Comparison of ENCODE assay signal across 11 cellular contexts in genomic region chr1:211939876-211940468, GRCh38.
DNase-seq lines count a peak whose midpoint lies in the region; ATAC-seq, FAIRE-seq and TF ChIP-seq lines count a peak whose summit lies in the region.
"Had no signal": no experiment of that assay in that cellular context is flagged by ENCODE, and none has a peak within 500 bp of the region (broad histone marks: within the 10 kb centered on the region; RNA-seq: fewer than 3 reads in every experiment).

No MANE protein-coding gene starts in this region.

- TF ChIP-seq RAD21 in K562 (CRISPR knock-in tag; conservative IDR thresholded peaks at IDR 0.05 in 1 of 2, IDR thresholded peaks at IDR 0.05 in 1 of 2), result no peak

- no peak overlapping the region for H2AFZ ChIP-seq in K562 (ENCODE audit: low read depth, low read length)
- H2AFZ ChIP-seq: PC-9 had no signal

- no peak overlapping the region for H3K4me3 ChIP-seq in K562
- H3K4me3 ChIP-seq in Caco-2 (ENCODE audit: low read depth, low read length), result no peak overlapping the region
- H3K4me3 ChIP-seq in aorta (ENCODE audit: low read length in 2 of 2), result no peak overlapping the region
- H3K4me3 ChIP-seq: PC-9 had no signal

- WGBS in K562 (ENCODE audit: insufficient coverage, low coverage, missing lambda C conversion rate), result 78% methylated on average over 3 of the region's 3 CpGs
- 84 to 90% methylated on average over 3 of the region's 3 CpGs for WGBS in aorta, 2 donors

- TF ChIP-seq CTCF in GM10266 (IDR thresholded peaks at IDR 0.05; ENCODE audit: control insufficient read depth, insufficient read depth, low read depth, missing control alignments) (no peak), K562 (IDR thresholded peaks at IDR 0.05 in 2 of 3, conservative IDR thresholded peaks at IDR 0.05 in 1 of 3; ENCODE audit: insufficient read depth in 2 of 3, low read depth in 1 of 3, low read length in 3 of 3) (no peak), Caco-2 (IDR thresholded peaks at IDR 0.05; ENCODE audit: insufficient read depth in 1 of 2, low read depth in 1 of 2, low read length in 1 of 2, severe bottlenecking in 1 of 2, unreplicated experiment in 1 of 2) (no peak)

- no peaks in the 10 kb centered on the region; a peak in 1 of 5 replicates for H3K4me1 ChIP-seq in K562 (replicated peaks in 1 of 2; ENCODE audit: control insufficient read depth in 2 of 2, insufficient read depth in 2 of 2, low read length in 2 of 2)
- H3K4me1 ChIP-seq in Caco-2, result no peaks in the 10 kb centered on the region
- peaks cover 0 to 2% of the 10 kb centered on the region in 2 donors for H3K4me1 ChIP-seq in aorta (ENCODE audit: control insufficient read depth in 1 of 2, insufficient read depth in 2 of 2, low read length in 2 of 2)

- H3K36me3 ChIP-seq in K562 (ENCODE audit: control insufficient read depth, insufficient read depth, low read length), result peaks cover 32% of the 10 kb centered on the region; the same call in 2 of the 3 replicates
- H3K36me3 ChIP-seq in Caco-2 (ENCODE audit: control insufficient read depth, insufficient read depth, low read length), result no peaks in the 10 kb centered on the region
- peaks cover 0 to 3% of the 10 kb centered on the region in 2 donors for H3K36me3 ChIP-seq in aorta (ENCODE audit: control insufficient read depth in 1 of 2, insufficient read depth in 2 of 2, low read length in 1 of 2)

- POLR2A ChIA-PET in K562 (lab: Yijun Ruan, JAX), result interaction anchor here (0.6 to 2.3 kb wide), 4 partner anchors 9 to 20 kb away, joined by 3 to 10 read pairs (median 4); no protein-coding TSS in a partner anchor
- POLR2A ChIA-PET in Caco-2 (lab: Charles Lee), result no interaction called here

- intact Hi-C loops in K562 (cut with micrococcal nuclease) (no loop called here), Caco-2 (cut with micrococcal nuclease; ENCODE audit: unreplicated experiment) (no loop called here), aorta (cut with DNase I) (no loop called here)

- no peak for TF ChIP-seq POLR2A in K562 (conservative IDR thresholded peaks at IDR 0.05)

- FAIRE-seq in K562 (lab: Jason Lieb, UNC), result no peak
- FAIRE-seq: colon had no signal

- H3K79me2 ChIP-seq in K562 (ENCODE audit: control insufficient read depth, insufficient read depth, low read length), result no peaks in the 10 kb centered on the region

- no peaks in the 10 kb centered on the region for H3K27me3 Mint-ChIP-seq in Caco-2 (ENCODE audit: insufficient read depth, unreplicated experiment)

- peaks cover 11% of the 10 kb centered on the region for H3K36me3 Mint-ChIP-seq in Caco-2 (ENCODE audit: insufficient read depth, unreplicated experiment)

- no TSS peak for BruUV-seq in K562 (replicated peaks; lab: Mats Ljungman, UMichigan)
- no TSS peak for BruUV-seq in Caco-2 (replicated peaks; lab: Mats Ljungman, UMichigan)

- no peak overlapping the region for H3K27ac Mint-ChIP-seq in Caco-2 (ENCODE audit: unreplicated experiment)

- peak; percentile 59 for DNase-seq in GM10266 (ENCODE audit: extremely low spot score)
- DNase-seq in K562 (ENCODE audit: extremely low read depth in 1 of 4, low spot score in 3 of 4), result no peak
- DNase-seq in Caco-2, result no peak
- DNase-seq in cortex of kidney (lab: John Stamatoyannopoulos, UW), result no peak
- no peak for DNase-seq in aorta
- DNase-seq in glomerular visceral epithelial cell (ENCODE audit: extremely low spot score), result no peak
- DNase-seq: PC-9 had no signal

- in situ Hi-C loops in K562 (cut with MboI), result no loop called here

- H3K9me1 ChIP-seq in K562 (ENCODE audit: control insufficient read depth, insufficient read depth, low read length), result no peaks in the 10 kb centered on the region

- no peak overlapping the region for H3K4me3 Mint-ChIP-seq in Caco-2 (ENCODE audit: unreplicated experiment)
- H3K4me3 Mint-ChIP-seq: neural crest cell had no signal

- no peaks in the 10 kb centered on the region for H3K9me3 Mint-ChIP-seq in Caco-2 (ENCODE audit: unreplicated experiment)
- H3K9me3 Mint-ChIP-seq: neural crest cell had no signal

- ATAC-seq in GM19455 (IDR thresholded peaks at IDR 0.05; ENCODE audit: unreplicated experiment) (peak; percentile 69), HG03354 (IDR thresholded peaks at IDR 0.05; ENCODE audit: poor library complexity, severe bottlenecking, unreplicated experiment) (peak; percentile 83), K562 (peak; percentile 32), aorta (ENCODE audit: low FRiP score) (no peak)

- no peak overlapping the region for H3K9ac ChIP-seq in K562 (ENCODE audit: insufficient read depth in 1 of 2, low read depth in 2 of 2, low read length in 2 of 2)

- H3K4me2 ChIP-seq in K562 (ENCODE audit: insufficient read depth, low read length), result no peak overlapping the region
- H3K4me2 ChIP-seq: PC-9 had no signal

- no peaks in the 10 kb centered on the region for H3K4me1 Mint-ChIP-seq in Caco-2 (ENCODE audit: low read depth, unreplicated experiment)

- CTCF ChIA-PET in K562 (lab: Yijun Ruan, JAX; ENCODE audit: low intra/inter-chr PET ratio), result interaction anchor here (0.7 kb wide), 1 partner anchor 130 kb away, joined by 4 read pairs; no protein-coding TSS in a partner anchor
- CTCF ChIA-PET in Caco-2 (lab: Charles Lee), result no interaction called here

- H3K9me3 ChIP-seq in K562 (replicated peaks; ENCODE audit: control insufficient read depth, insufficient read depth, low read depth, low read length), result no peaks in the 10 kb centered on the region
- no peaks in the 10 kb centered on the region for H3K9me3 ChIP-seq in Caco-2
- H3K9me3 ChIP-seq in aorta (ENCODE audit: control insufficient read depth, low read length), result no peaks in the 10 kb centered on the region

- no peaks in the 10 kb centered on the region for H4K20me1 ChIP-seq in K562 (replicated peaks; ENCODE audit: control insufficient read depth, insufficient read depth, low read length)

- TF ChIP-seq EP300 in K562 (IDR thresholded peaks at IDR 0.05; ENCODE audit: low read length), result no peak

- H3K27ac ChIP-seq in K562 (ENCODE audit: extremely low read depth, low read depth, low read length), result no peak overlapping the region
- no peak overlapping the region for H3K27ac ChIP-seq in aorta (ENCODE audit: low read depth in 1 of 2, low read length in 2 of 2)
- H3K27ac ChIP-seq: PC-9 had no signal

- H3K27me3 ChIP-seq in K562 (ENCODE audit: control insufficient read depth in 2 of 2, insufficient read depth in 2 of 2, low read length in 2 of 2) (no peaks in the 10 kb centered on the region), Caco-2 (replicated peaks; ENCODE audit: control insufficient read depth, insufficient read depth, low read length) (no peaks in the 10 kb centered on the region), aorta (ENCODE audit: control insufficient read depth in 1 of 2, insufficient read depth in 2 of 2, low read length in 1 of 2) (no peaks in the 10 kb centered on the region)

TF ChIP-seq in K562, 482 proteins besides CTCF, POLR2A, EP300 and RAD21:
- TF ChIP-seq BRD9 (IDR thresholded peaks at IDR 0.05; ENCODE audit: low read depth, partially characterized antibody), result no peak
- TF ChIP-seq NCOR1 (IDR thresholded peaks at IDR 0.05), result no peak
